23 cellular contexts compared by ENCODE assay signal in genomic region chr17:64787255-64787920, GRCh38.
DNase-seq lines count a peak whose midpoint lies in the region; ATAC-seq and TF ChIP-seq lines count a peak whose summit lies in the region.
"Had no signal": no experiment of that assay in that cellular context is flagged by ENCODE, and none has a peak within 500 bp of the region (broad histone marks: within the 10 kb centered on the region; RNA-seq: fewer than 3 reads in every experiment).

No MANE protein-coding gene starts in this region.

- H3K4me1 ChIP-seq in suprapubic skin, result peaks cover 29% of the 10 kb centered on the region
- H3K4me1 ChIP-seq: HAP-1, vagina had no signal

- no peaks in the 10 kb centered on the region for H3K27me3 Mint-ChIP-seq in activated T-helper 17 cell treated with anti-CD3 and anti-CD28 coated beads, Interleukin-2, amount 50 U/mL, for 72 hours

- WGBS in suprapubic skin, result 74% methylated on average over 11 of the region's 11 CpGs

- H3K27me3 ChIP-seq in suprapubic skin, result no peaks in the 10 kb centered on the region
- H3K27me3 ChIP-seq: spleen, vagina had no signal

- peaks cover 19% of the 10 kb centered on the region for H3K36me3 Mint-ChIP-seq in activated T-helper 17 cell treated with anti-CD3 and anti-CD28 coated beads, Interleukin-2, amount 50 U/mL, for 72 hours (ENCODE audit: low read depth)

- no peak overlapping the region for H3K4me3 Mint-ChIP-seq in activated T-helper 17 cell treated with anti-CD3 and anti-CD28 coated beads, Interleukin-2, amount 50 U/mL, for 72 hours
- H3K4me3 Mint-ChIP-seq: CD14-positive monocyte, nephron had no signal

- TF ChIP-seq POLR2A in suprapubic skin (IDR thresholded peaks at IDR 0.05), result no peak

- DNase-seq in activated effector memory CD4-positive, alpha-beta T cell treated with anti-CD3 and anti-CD28 coated beads, Interleukin-2, amount 50 U/mL, for 16 hours, result peak; percentile 46
- no peak for DNase-seq in activated effector memory CD4-positive, alpha-beta T cell treated with Interleukin-2 at 50 U/mL for 16 hours
- DNase-seq in left colon (peak; percentile 56 to 60), suprapubic skin (ENCODE audit: low spot score in 2 of 2) (peak; percentile 48 to 64), NCI-H1436 (lab: John Stamatoyannopoulos, UW) (no peak), HUDEP-2 (lab: John Stamatoyannopoulos, UW; ENCODE audit: unreplicated experiment in 76 of 76) (no peak), DMS 273 treated with DMSO at 0.1 percent for 48 hours (lab: John Stamatoyannopoulos, UW) (no peak)
- DNase-seq: activated gamma-delta T cell treated with Interleukin-2 at 50 U/mL for 16 hours; effector CD8-positive, alpha-beta T cell; hippocampal formation; kidney glomerular epithelial cell; mesendoderm; NCI-H1694; SK-N-SH; T1000 had no signal

- H3K36me3 ChIP-seq in suprapubic skin, result peaks cover 64% of the 10 kb centered on the region
- H3K36me3 ChIP-seq: HAP-1 had no signal

- TF ChIP-seq CTCF in suprapubic skin (IDR thresholded peaks at IDR 0.05), result no peak

- H3K27ac Mint-ChIP-seq in activated T-helper 17 cell treated with anti-CD3 and anti-CD28 coated beads, Interleukin-2, amount 50 U/mL, for 72 hours, result peak overlapping the region; percentile 41
- H3K27ac Mint-ChIP-seq: nephron had no signal

- intact Hi-C loops in left colon (cut with DNase I, micrococcal nuclease), result no loop called here

- H3K9me3 ChIP-seq in suprapubic skin, result no peaks in the 10 kb centered on the region
- H3K9me3 ChIP-seq: HAP-1, SK-N-SH, spleen, vagina had no signal

- H3K27ac ChIP-seq in suprapubic skin, result peak overlapping the region; percentile 65
- H3K27ac ChIP-seq: PC-9, spleen, vagina had no signal

- TF ChIP-seq EP300 in suprapubic skin (IDR thresholded peaks at IDR 0.05), result no peak

- no peak overlapping the region for H3K4me3 ChIP-seq in suprapubic skin
- H3K4me3 ChIP-seq: HAP-1, PC-9, spleen, vagina had no signal

- no peak for ATAC-seq in activated T-helper 17 cell treated with anti-CD3 and anti-CD28 coated beads, Interleukin-2, amount 50 U/mL, for 72 hours (replicated peaks)
- peak; percentile 79 for ATAC-seq in left colon
- ATAC-seq: activated CD4-positive, CD25-positive, alpha-beta regulatory T cell treated with anti-CD3 and anti-CD28 coated beads, Interleukin-2, amount 50 U/mL, for 24 hours had no signal

- no peaks in the 10 kb centered on the region for H3K9me3 Mint-ChIP-seq in activated T-helper 17 cell treated with anti-CD3 and anti-CD28 coated beads, Interleukin-2, amount 50 U/mL, for 72 hours
- H3K9me3 Mint-ChIP-seq: CD14-positive monocyte, nephron had no signal

- peaks cover 10% of the 10 kb centered on the region for H3K4me1 Mint-ChIP-seq in activated T-helper 17 cell treated with anti-CD3 and anti-CD28 coated beads, Interleukin-2, amount 50 U/mL, for 72 hours

Comparison
In these comparisons a context has a peak if more than half of its experiments do, and no peak if none do; other contexts are left out.
1. DNase-seq: peak in activated effector memory CD4-positive, alpha-beta T cell treated with anti-CD3 and anti-CD28 coated beads, Interleukin-2, amount 50 U/mL, for 16 hours (single experiment), left colon (2 of 2) and suprapubic skin (2 of 2); none in activated effector memory CD4-positive, alpha-beta T cell treated with Interleukin-2 at 50 U/mL for 16 hours (single experiment), NCI-H1436 (single experiment), HUDEP-2 (0 of 76) and DMS 273 treated with DMSO at 0.1 percent for 48 hours (single experiment).